ENCODE assay signal across 10 cellular contexts in the genomic region with DNA sequence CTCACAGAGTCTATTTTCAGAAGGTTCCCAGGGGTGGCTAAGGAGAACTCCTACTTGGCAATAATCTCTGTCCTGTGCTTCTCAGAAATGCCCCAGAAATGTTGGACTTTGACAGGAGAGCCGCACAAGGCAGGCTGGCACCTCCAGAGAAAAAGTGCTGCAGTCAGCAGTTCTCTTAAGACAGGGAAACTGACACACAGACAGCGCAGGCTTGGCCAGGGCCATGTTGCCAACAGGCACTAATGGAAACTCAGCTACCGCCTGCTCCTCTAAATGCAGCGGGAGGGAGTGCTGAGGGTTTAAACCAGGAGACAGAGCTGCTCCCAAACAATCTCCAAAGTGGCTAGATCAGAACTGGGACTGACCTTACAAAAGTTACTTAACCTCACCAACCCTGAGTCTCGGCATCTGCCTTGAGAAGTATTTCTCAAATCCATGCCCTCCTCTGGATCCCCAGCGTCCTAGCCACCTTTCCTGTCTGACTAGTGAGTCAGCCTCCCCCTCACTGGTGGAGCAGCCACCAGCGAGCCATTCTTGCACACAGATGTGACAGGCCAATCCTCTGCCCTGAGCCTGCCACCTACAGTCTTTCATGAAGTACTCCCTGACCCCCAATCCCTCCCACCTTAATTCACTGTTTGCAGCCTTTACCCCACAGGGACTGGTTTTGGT.
DNase-seq lines count a peak whose midpoint lies in the region; ATAC-seq and TF ChIP-seq lines count a peak whose summit lies in the region.
"Had no signal": no experiment of that assay in that cellular context is flagged by ENCODE, and none has a peak within 500 bp of the region (broad histone marks: within the 10 kb centered on the region; RNA-seq: fewer than 3 reads in every experiment).

No MANE protein-coding gene starts in this region.

- H3K9me3 Mint-ChIP-seq in activated naive CD4-positive, alpha-beta T cell treated with anti-CD3 and anti-CD28 coated beads, Interleukin-2, amount 50 U/mL, for 24 hours: no peaks in the 10 kb centered on the region
- H3K9me3 Mint-ChIP-seq in activated naive CD8-positive, alpha-beta T cell treated with anti-CD3 and anti-CD28 coated beads for 36 hours: no peaks in the 10 kb centered on the region
- no peaks in the 10 kb centered on the region for H3K9me3 Mint-ChIP-seq in type B pancreatic cell

- TF ChIP-seq CTCF in type B pancreatic cell (conservative IDR thresholded peaks at IDR 0.05): no peak

- intact Hi-C loops in Right ventricle myocardium inferior (cut with DNase I): no loop called here

- H3K27me3 Mint-ChIP-seq in activated naive CD4-positive, alpha-beta T cell treated with anti-CD3 and anti-CD28 coated beads, Interleukin-2, amount 50 U/mL, for 24 hours: no peaks in the 10 kb centered on the region
- no peaks in the 10 kb centered on the region for H3K27me3 Mint-ChIP-seq in activated naive CD8-positive, alpha-beta T cell treated with anti-CD3 and anti-CD28 coated beads for 36 hours
- H3K27me3 Mint-ChIP-seq in type B pancreatic cell: no peaks in the 10 kb centered on the region

- peaks cover 29% of the 10 kb centered on the region for H3K4me1 Mint-ChIP-seq in activated naive CD4-positive, alpha-beta T cell treated with anti-CD3 and anti-CD28 coated beads, Interleukin-2, amount 50 U/mL, for 24 hours
- H3K4me1 Mint-ChIP-seq in activated naive CD8-positive, alpha-beta T cell treated with anti-CD3 and anti-CD28 coated beads for 36 hours: peaks cover 28% of the 10 kb centered on the region
- peaks cover 4% of the 10 kb centered on the region for H3K4me1 Mint-ChIP-seq in type B pancreatic cell (ENCODE audit: unreplicated experiment)

- H3K36me3 Mint-ChIP-seq in activated naive CD4-positive, alpha-beta T cell treated with anti-CD3 and anti-CD28 coated beads, Interleukin-2, amount 50 U/mL, for 24 hours: peaks cover 20% of the 10 kb centered on the region
- H3K36me3 Mint-ChIP-seq in activated naive CD8-positive, alpha-beta T cell treated with anti-CD3 and anti-CD28 coated beads for 36 hours: peaks cover 22% of the 10 kb centered on the region
- H3K36me3 Mint-ChIP-seq in type B pancreatic cell: peaks cover 23% of the 10 kb centered on the region

- peak overlapping the region; percentile 44 for H3K27ac Mint-ChIP-seq in activated naive CD4-positive, alpha-beta T cell treated with anti-CD3 and anti-CD28 coated beads, Interleukin-2, amount 50 U/mL, for 24 hours
- peak overlapping the region; percentile 93 for H3K27ac Mint-ChIP-seq in activated naive CD8-positive, alpha-beta T cell treated with anti-CD3 and anti-CD28 coated beads for 36 hours
- peak overlapping the region; percentile 75 for H3K27ac Mint-ChIP-seq in type B pancreatic cell

- no peak for ATAC-seq in Right ventricle myocardium inferior

- no peak for DNase-seq in activated naive CD4-positive, alpha-beta T cell (lab: John Stamatoyannopoulos, UW)
- peak; percentile 15 for DNase-seq in activated naive CD8-positive, alpha-beta T cell treated with anti-CD3 and anti-CD28 coated beads for 36 hours
- DNase-seq in iris pigment epithelial cell (ENCODE audit: low read depth) (peak; percentile 61), type B pancreatic cell (ENCODE audit: extremely low spot score, unreplicated experiment) (no peak), iPS-NIHi11 (ENCODE audit: low spot score) (no peak), Right ventricle myocardium inferior (ENCODE audit: missing footprints) (no peak), NCI-H446 treated with DMSO at 0.1 percent for 48 hours (lab: John Stamatoyannopoulos, UW) (no peak)
- DNase-seq: NCI-H1048, SJCRH30 had no signal

- no peak overlapping the region for H3K4me3 Mint-ChIP-seq in activated naive CD4-positive, alpha-beta T cell treated with anti-CD3 and anti-CD28 coated beads, Interleukin-2, amount 50 U/mL, for 24 hours
- no peak overlapping the region for H3K4me3 Mint-ChIP-seq in activated naive CD8-positive, alpha-beta T cell treated with anti-CD3 and anti-CD28 coated beads for 36 hours
- no peak overlapping the region for H3K4me3 Mint-ChIP-seq in type B pancreatic cell

Comparison
In these comparisons a context has a peak if more than half of its experiments do, and no peak if none do; other contexts are left out.
1. DNase-seq: peak in activated naive CD8-positive, alpha-beta T cell treated with anti-CD3 and anti-CD28 coated beads for 36 hours (single experiment) and iris pigment epithelial cell (single experiment); none in activated naive CD4-positive, alpha-beta T cell (0 of 4), type B pancreatic cell (single experiment), iPS-NIHi11 (single experiment), Right ventricle myocardium inferior (single experiment) and NCI-H446 treated with DMSO at 0.1 percent for 48 hours (single experiment).
2. Peak in every context shown above with its lines, with median percentiles within 50 percentile points of each other: H3K27ac Mint-ChIP-seq.